In the genomic region with DNA sequence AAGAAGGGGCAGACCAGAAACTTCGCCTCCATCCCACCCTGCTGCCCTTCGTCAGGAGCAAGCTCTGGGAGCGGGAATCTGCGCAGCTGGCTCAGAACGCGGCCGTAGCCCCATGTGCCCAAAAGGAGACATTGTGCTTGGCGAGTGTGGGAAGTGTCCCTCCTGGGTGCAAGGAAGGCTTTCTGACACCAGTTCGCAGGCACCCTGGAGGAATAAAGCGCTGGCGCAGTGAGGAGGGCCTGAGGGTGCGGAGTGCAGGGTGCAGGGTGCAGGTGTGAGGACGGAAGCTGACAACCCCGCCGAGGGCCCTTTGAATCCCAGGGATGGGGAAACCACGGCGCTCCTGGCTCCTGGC, we compare ENCODE assay signal across 16 cellular contexts. TPM values are rescaled to one million over a fixed set of nuclear protein-coding genes. Genes with fewer than 3 reads are reported as not detected.
DNase-seq lines count a peak whose midpoint lies in the region; ATAC-seq and TF ChIP-seq lines count a peak whose summit lies in the region.
"Had no signal": no experiment of that assay in that cellular context is flagged by ENCODE, and none has a peak within 500 bp of the region (broad histone marks: within the 10 kb centered on the region; RNA-seq: fewer than 3 reads in every experiment).

No MANE protein-coding gene starts in this region.

- H3K27me3 ChIP-seq in cardiac muscle cell, result peaks cover 75% of the 10 kb centered on the region
- H3K27me3 ChIP-seq in upper lobe of right lung, result peaks cover 47% of the 10 kb centered on the region

- no peaks in the 10 kb centered on the region for H3K9me3 Mint-ChIP-seq in activated T-helper 2 cell treated with anti-CD3 and anti-CD28 coated beads, Interferon-gamma antibody, Interleukin-2, Interleukin-4, amounts not matched to agents 10 μg/mL and 5 μg/mL and 100 μg/mL, durations not matched to agents 14 hours and 24 hours and 36 hours
- no peaks in the 10 kb centered on the region for H3K9me3 Mint-ChIP-seq in memory B cell

- no peak overlapping the region for H3K27ac ChIP-seq in cardiac muscle cell
- no peak overlapping the region for H3K27ac ChIP-seq in upper lobe of right lung

- no peaks in the 10 kb centered on the region for H3K4me1 Mint-ChIP-seq in activated T-helper 2 cell treated with anti-CD3 and anti-CD28 coated beads, Interferon-gamma antibody, Interleukin-2, Interleukin-4, amounts not matched to agents 10 μg/mL and 5 μg/mL and 100 μg/mL, durations not matched to agents 14 hours and 24 hours and 36 hours (ENCODE audit: low read depth)
- peaks cover 8% of the 10 kb centered on the region for H3K4me1 Mint-ChIP-seq in memory B cell

- peak overlapping the region; percentile 45 for H3K4me3 ChIP-seq in cardiac muscle cell
- H3K4me3 ChIP-seq in upper lobe of right lung, result no peak overlapping the region

- H3K4me1 ChIP-seq in cardiac muscle cell (ENCODE audit: low read depth), result peaks cover under 1% of the 10 kb centered on the region
- no peaks in the 10 kb centered on the region for H3K4me1 ChIP-seq in upper lobe of right lung

- H3K9me3 ChIP-seq in cardiac muscle cell (ENCODE audit: low read depth) (no peaks in the 10 kb centered on the region), upper lobe of right lung (no peaks in the 10 kb centered on the region)

- no peak overlapping the region for H3K27ac Mint-ChIP-seq in activated T-helper 2 cell treated with anti-CD3 and anti-CD28 coated beads, Interferon-gamma antibody, Interleukin-2, Interleukin-4, amounts not matched to agents 10 μg/mL and 5 μg/mL and 100 μg/mL, durations not matched to agents 14 hours and 24 hours and 36 hours
- H3K27ac Mint-ChIP-seq in memory B cell, result no peak overlapping the region

- TF ChIP-seq POLR2A in erythroblast (IDR thresholded peaks at IDR 0.05; ENCODE audit: low read length), result no peak

- TF ChIP-seq CTCF in cardiac muscle cell (IDR thresholded peaks at IDR 0.05; ENCODE audit: low read depth, low read length) (no peak), upper lobe of right lung (IDR thresholded peaks at IDR 0.05) (no peak)

- DNase-seq in cardiac muscle cell (ENCODE audit: low read depth in 1 of 2, low spot score in 1 of 2) (no peak), left ventricle myocardium superior (no peak), memory B cell (ENCODE audit: low spot score in 2 of 2) (no peak), upper lobe of right lung (peak; percentile 58), NCI-H1930 (lab: John Stamatoyannopoulos, UW) (no peak), ureter (ENCODE audit: low spot score) (no peak), erythroblast (lab: John Stamatoyannopoulos, UW) (no peak)
- DNase-seq in activated T-helper 2 cell treated with anti-CD3 and anti-CD28 coated beads, Interferon-gamma antibody, Interleukin-2, Interleukin-4, amounts not matched to agents 10 μg/mL and 5 μg/mL and 100 μg/mL, durations not matched to agents 14 hours and 24 hours and 36 hours (ENCODE audit: low spot score), result no peak
- DNase-seq: activated gamma-delta T cell; stimulated activated CD4-positive, alpha-beta T cell treated with anti-CD3 and anti-CD28 coated beads, Interleukin-2, amount 100 ng/mL, for 48 hours; stimulated activated naive CD4-positive, alpha-beta T cell treated with Interleukin-2 at 50 U/mL for 16 hours had no signal

- no peak for ATAC-seq in left ventricle myocardium superior
- ATAC-seq in memory B cell (ENCODE audit: low read depth), result no peak
- no peak for ATAC-seq in upper lobe of right lung
- ATAC-seq: activated CD4-positive, CD25-positive, alpha-beta regulatory T cell treated with anti-CD3 and anti-CD28 coated beads, Interleukin-2, amount 50 U/mL, for 24 hours; esophagus mucosa; HCT116 had no signal

- H3K36me3 ChIP-seq in cardiac muscle cell (no peaks in the 10 kb centered on the region), upper lobe of right lung (no peaks in the 10 kb centered on the region)

- intact Hi-C loops in left ventricle myocardium superior (cut with micrococcal nuclease), result no loop called here
- intact Hi-C loops in activated T-helper 2 cell treated with anti-CD3 and anti-CD28 coated beads, Interferon-gamma antibody, Interleukin-2, Interleukin-4, amounts not matched to agents 10 μg/mL and 5 μg/mL and 100 μg/mL, durations not matched to agents 14 hours and 24 hours and 36 hours (cut with micrococcal nuclease), result no loop called here
- intact Hi-C loops in upper lobe of right lung (cut with DNase I), result no loop called here

- H3K27me3 Mint-ChIP-seq in activated T-helper 2 cell treated with anti-CD3 and anti-CD28 coated beads, Interferon-gamma antibody, Interleukin-2, Interleukin-4, amounts not matched to agents 10 μg/mL and 5 μg/mL and 100 μg/mL, durations not matched to agents 14 hours and 24 hours and 36 hours (ENCODE audit: low read depth), result peaks cover 69% of the 10 kb centered on the region
- H3K27me3 Mint-ChIP-seq in memory B cell, result peaks cover 37% of the 10 kb centered on the region

- H3K36me3 Mint-ChIP-seq in activated T-helper 2 cell treated with anti-CD3 and anti-CD28 coated beads, Interferon-gamma antibody, Interleukin-2, Interleukin-4, amounts not matched to agents 10 μg/mL and 5 μg/mL and 100 μg/mL, durations not matched to agents 14 hours and 24 hours and 36 hours (ENCODE audit: low read depth), result no peaks in the 10 kb centered on the region
- H3K36me3 Mint-ChIP-seq in memory B cell, result peaks cover 2% of the 10 kb centered on the region

- peak overlapping the region; percentile 41 for H3K4me3 Mint-ChIP-seq in activated T-helper 2 cell treated with anti-CD3 and anti-CD28 coated beads, Interferon-gamma antibody, Interleukin-2, Interleukin-4, amounts not matched to agents 10 μg/mL and 5 μg/mL and 100 μg/mL, durations not matched to agents 14 hours and 24 hours and 36 hours (ENCODE audit: low read depth)
- peak overlapping the region; percentile 74 for H3K4me3 Mint-ChIP-seq in memory B cell

RNA-seq across cellular contexts. Expression of gene SLIT1, which starts 0.8 kb away (rescaled TPM):
- 2.4 and 11.0 TPM in 2 replicates for total RNA-seq in cardiac muscle cell
- polyA plus RNA-seq in cardiac muscle cell, result 3.3 and 5.6 TPM in 2 replicates
- 0.17 TPM for total RNA-seq in left ventricle myocardium superior
- total RNA-seq in activated T-helper 2 cell treated with anti-CD3 and anti-CD28 coated beads, Interferon-gamma antibody, Interleukin-2, Interleukin-4, amounts not matched to agents 10 μg/mL and 5 μg/mL and 100 μg/mL, durations not matched to agents 14 hours and 24 hours and 36 hours, result 0.21 and 0.32 TPM in 2 replicates
- 0.23 TPM for total RNA-seq in upper lobe of right lung
- 0.34 TPM for total RNA-seq in ureter
- total RNA-seq: HT1080, SK-MEL-5 had no signal
